ENCODE assay signal across 9 cellular contexts in the genomic region with DNA sequence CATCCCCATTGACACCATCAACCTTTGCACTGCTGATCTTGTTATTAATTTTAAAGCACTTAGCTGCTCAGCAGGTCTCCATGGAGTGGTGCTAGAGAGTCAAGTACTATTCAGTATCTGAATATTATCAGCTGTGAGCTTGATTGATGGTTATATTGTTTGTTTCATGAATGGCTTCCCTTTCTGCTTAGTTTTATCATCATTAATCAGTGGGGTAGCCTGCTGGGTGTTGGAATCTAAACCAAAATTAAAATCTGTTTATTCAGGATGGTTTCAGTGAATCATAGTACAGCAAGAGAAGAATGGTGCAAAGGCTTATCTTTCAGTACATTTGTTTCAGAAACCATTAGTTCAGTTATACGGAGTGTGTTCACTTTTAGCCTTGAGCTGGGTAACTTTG. TPM values are rescaled to one million over a fixed set of nuclear protein-coding genes. Genes with fewer than 3 reads are reported as not detected.
DNase-seq lines count a peak whose midpoint lies in the region; ATAC-seq and TF ChIP-seq lines count a peak whose summit lies in the region.
"Had no signal": no experiment of that assay in that cellular context is flagged by ENCODE, and none has a peak within 500 bp of the region (broad histone marks: within the 10 kb centered on the region; RNA-seq: fewer than 3 reads in every experiment).

No MANE protein-coding gene starts in this region.

- H3K4me3 ChIP-seq in parathyroid adenoma (ENCODE audit: low read depth, low read length): no peak overlapping the region

- TF ChIP-seq CTCF in parathyroid adenoma (IDR thresholded peaks at IDR 0.05): peak; percentile 57

- no peaks in the 10 kb centered on the region for H3K4me1 ChIP-seq in parathyroid adenoma

- peak; percentile 44 for DNase-seq in SIG-M5 treated with dmso at 0.1 percent for 504 hours (lab: John Stamatoyannopoulos, UW; ENCODE audit: unreplicated experiment)
- DNase-seq in SIG-M5 (lab: John Stamatoyannopoulos, UW): no peak
- DNase-seq in NCI-H345 (lab: John Stamatoyannopoulos, UW): peak; percentile 68
- peak; percentile 37 for DNase-seq in cerebellum (ENCODE audit: low spot score)
- DNase-seq in NCI-H446 treated with DMSO at 0.1 percent for 48 hours (lab: John Stamatoyannopoulos, UW): no peak
- DNase-seq in T1000 (lab: John Stamatoyannopoulos, UW): no peak

- no peaks in the 10 kb centered on the region for H3K27me3 ChIP-seq in parathyroid adenoma (ENCODE audit: control insufficient read depth, insufficient read depth, low read length)

- H2AFZ ChIP-seq in parathyroid adenoma: no peak overlapping the region

- H3K79me2 ChIP-seq in parathyroid adenoma: no peaks in the 10 kb centered on the region

- H3K36me3 ChIP-seq in parathyroid adenoma (ENCODE audit: control insufficient read depth, insufficient read depth, low read length): no peaks in the 10 kb centered on the region

- H3K27ac ChIP-seq in parathyroid adenoma: no peak overlapping the region

- ATAC-seq in HG02870 (IDR thresholded peaks at IDR 0.05; ENCODE audit: unreplicated experiment): peak; percentile 80

- no peaks in the 10 kb centered on the region for H3K9me3 ChIP-seq in parathyroid adenoma (ENCODE audit: control insufficient read depth, low read length)

- no peak overlapping the region for H3K4me2 ChIP-seq in parathyroid adenoma (ENCODE audit: low read length)

- no peak overlapping the region for H3K9ac ChIP-seq in parathyroid adenoma

RNA-seq across cellular contexts. Expression of a gene that starts 42.5 kb away (rescaled TPM):
- total RNA-seq in cerebellum: 0.09 TPM
- total RNA-seq: CD4-positive, alpha-beta memory T cell had no signal

Comparison
In these comparisons a context has a peak if more than half of its experiments do, and no peak if none do; other contexts are left out.
1. DNase-seq: peak in SIG-M5 treated with dmso at 0.1 percent for 504 hours (single experiment), NCI-H345 (single experiment) and cerebellum (single experiment); none in SIG-M5 (single experiment), NCI-H446 treated with DMSO at 0.1 percent for 48 hours (single experiment) and T1000 (single experiment).